Comparison of ENCODE assay signal across 10 cellular contexts in the genomic region with DNA sequence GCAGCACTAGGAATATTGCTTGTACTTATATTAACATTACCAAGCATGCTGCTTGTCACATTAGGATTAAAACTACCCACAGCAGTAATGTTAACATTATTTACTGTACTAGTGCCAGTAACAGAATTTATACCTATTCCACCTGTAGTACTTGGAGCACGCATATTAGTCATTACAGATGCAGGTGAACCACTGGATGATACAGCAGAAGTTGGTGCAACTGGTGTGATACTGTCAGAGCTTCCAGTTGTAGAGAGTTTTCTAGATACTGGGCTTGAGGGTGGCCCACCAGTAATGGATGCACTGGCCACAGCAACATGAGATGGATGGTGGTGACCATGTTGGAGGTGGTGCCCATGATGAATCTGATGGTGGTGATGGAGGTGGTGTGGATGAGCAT. TPM values are rescaled to one million over a fixed set of nuclear protein-coding genes. Genes with fewer than 3 reads are reported as not detected.
DNase-seq lines count a peak whose midpoint lies in the region; ATAC-seq and TF ChIP-seq lines count a peak whose summit lies in the region.
"Had no signal": no experiment of that assay in that cellular context is flagged by ENCODE, and none has a peak within 500 bp of the region (broad histone marks: within the 10 kb centered on the region; RNA-seq: fewer than 3 reads in every experiment).

No MANE protein-coding gene starts in this region.

- H3K4me3 ChIP-seq in CD8-positive, alpha-beta memory T cell (ENCODE audit: low read length), result peak overlapping the region; percentile 79
- H3K4me3 ChIP-seq in Peyer's patch (peak overlapping the region; percentile 78 to 97 (median 93)), epithelial cell of proximal tubule (ENCODE audit: low read depth, low read length) (peak overlapping the region; percentile 86), parathyroid adenoma (ENCODE audit: low read depth, low read length) (peak overlapping the region; percentile 77)

- TF ChIP-seq CTCF in Peyer's patch (IDR thresholded peaks at IDR 0.05), result no peak
- no peak for TF ChIP-seq CTCF in epithelial cell of proximal tubule (conservative IDR thresholded peaks at IDR 0.05; ENCODE audit: low read depth, low read length)
- no peak for TF ChIP-seq CTCF in parathyroid adenoma (IDR thresholded peaks at IDR 0.05)

- peak overlapping the region; percentile 62 to 97 (median 94) for H3K27ac Mint-ChIP-seq in CD8-positive, alpha-beta memory T cell

- peaks cover 0 to 13% (median 0%) of the 10 kb centered on the region in 3 donors for H3K36me3 Mint-ChIP-seq in CD8-positive, alpha-beta memory T cell

- CTCF ChIA-PET in CD8-positive, alpha-beta memory T cell (lab: Charles Lee), result interaction anchor here (0.7 to 1.6 kb wide), 2 partner anchors 76 to 343 kb away, joined by 3 to 4 read pairs; no protein-coding TSS in a partner anchor

- H3K9me3 ChIP-seq in CD8-positive, alpha-beta memory T cell (ENCODE audit: low read length), result no peaks in the 10 kb centered on the region
- H3K9me3 ChIP-seq in Peyer's patch (no peaks in the 10 kb centered on the region), parathyroid adenoma (ENCODE audit: control insufficient read depth, low read length) (no peaks in the 10 kb centered on the region)

- peaks cover 50 to 58% (median 56%) of the 10 kb centered on the region in 3 donors for H3K4me1 Mint-ChIP-seq in CD8-positive, alpha-beta memory T cell

- peaks cover 0 to 4% of the 10 kb centered on the region in 2 donors for H3K27me3 Mint-ChIP-seq in CD8-positive, alpha-beta memory T cell

- H3K27me3 ChIP-seq in CD8-positive, alpha-beta memory T cell (ENCODE audit: insufficient read depth, low read length, poor library complexity, severe bottlenecking), result no peaks in the 10 kb centered on the region
- no peaks in the 10 kb centered on the region for H3K27me3 ChIP-seq in Peyer's patch
- H3K27me3 ChIP-seq in parathyroid adenoma (ENCODE audit: control insufficient read depth, insufficient read depth, low read length), result no peaks in the 10 kb centered on the region
- H3K27me3 ChIP-seq: foreskin keratinocyte had no signal

- peaks cover 5% of the 10 kb centered on the region for H3K36me3 ChIP-seq in CD8-positive, alpha-beta memory T cell (ENCODE audit: insufficient read depth, low read length)
- H3K36me3 ChIP-seq in Peyer's patch (no peaks in the 10 kb centered on the region), parathyroid adenoma (ENCODE audit: control insufficient read depth, insufficient read depth, low read length) (no peaks in the 10 kb centered on the region)

- POLR2A ChIA-PET in CD8-positive, alpha-beta memory T cell (lab: Charles Lee), result interaction anchor here (1.7 kb wide), 1 partner anchor 38 kb away, joined by 4 read pairs; no protein-coding TSS in a partner anchor

- peaks cover 16% of the 10 kb centered on the region for H3K79me2 ChIP-seq in parathyroid adenoma

- no peak overlapping the region for H3K9ac ChIP-seq in parathyroid adenoma

- peaks cover 43% of the 10 kb centered on the region for H3K4me1 ChIP-seq in CD8-positive, alpha-beta memory T cell (ENCODE audit: insufficient read depth, low read length)
- peaks cover 0 to 34% (median 0%) of the 10 kb centered on the region in 4 donors for H3K4me1 ChIP-seq in Peyer's patch
- H3K4me1 ChIP-seq in parathyroid adenoma, result peaks cover 5% of the 10 kb centered on the region

- peak overlapping the region; percentile 96 to 99 (median 97) for H3K4me3 Mint-ChIP-seq in CD8-positive, alpha-beta memory T cell

- no peak for DNase-seq in CD8-positive, alpha-beta memory T cell
- no peak for DNase-seq in Peyer's patch
- no peak for DNase-seq in epithelial cell of proximal tubule (ENCODE audit: low read depth)
- no peak for DNase-seq in activated effector memory CD4-positive, alpha-beta T cell treated with anti-CD3 and anti-CD28 coated beads, Interleukin-2, amount 50 U/mL, for 16 hours
- no peak for DNase-seq in NCI-H1694 (lab: John Stamatoyannopoulos, UW)

- TF ChIP-seq POLR2A in Peyer's patch (IDR thresholded peaks at IDR 0.05), result no peak

- ATAC-seq in GM21381 (IDR thresholded peaks at IDR 0.05; ENCODE audit: unreplicated experiment) (no peak), GM18870 (IDR thresholded peaks at IDR 0.05; ENCODE audit: unreplicated experiment) (no peak)
- ATAC-seq: foreskin keratinocyte had no signal

- peak overlapping the region; percentile 78 for H3K27ac ChIP-seq in CD8-positive, alpha-beta memory T cell (ENCODE audit: low read depth, low read length)
- H3K27ac ChIP-seq in Peyer's patch, result peak overlapping the region in 2 of 4 donors; percentile 99
- H3K27ac ChIP-seq in parathyroid adenoma, result no peak overlapping the region
- H3K27ac ChIP-seq: foreskin keratinocyte, HL-60 had no signal

- H3K4me2 ChIP-seq in parathyroid adenoma (ENCODE audit: low read length), result peak overlapping the region; percentile 99

- no peaks in the 10 kb centered on the region for H3K9me3 Mint-ChIP-seq in CD8-positive, alpha-beta memory T cell

- H2AFZ ChIP-seq in parathyroid adenoma, result no peak overlapping the region

RNA-seq across cellular contexts. Expression of a gene that starts 1.1 kb away (rescaled TPM):
- 1 to 10 TPM; 8.5 to 10.0 TPM for total RNA-seq in CD8-positive, alpha-beta memory T cell
- 10.3 TPM for polyA plus RNA-seq in CD8-positive, alpha-beta memory T cell
- total RNA-seq in Peyer's patch (100 to 1,000 TPM in 3 of 4 donors, 10 to 100 TPM in 1; 70.1 to 194 (median 152) TPM), epithelial cell of proximal tubule (34.2 and 38.3 TPM in 2 replicates)
